8 cellular contexts compared by ENCODE assay signal in genomic region chrX:119573840-119574393, GRCh38. TPM values are rescaled to one million over a fixed set of nuclear protein-coding genes. Genes with fewer than 3 reads are reported as not detected.
DNase-seq lines count a peak whose midpoint lies in the region; ATAC-seq, FAIRE-seq and TF ChIP-seq lines count a peak whose summit lies in the region.

No MANE protein-coding gene starts in this region.

- no peak for TF ChIP-seq CTCF in kidney (IDR thresholded peaks at IDR 0.05; ENCODE audit: borderline replicate concordance, extremely low read depth, insufficient read depth)

- H3K4me3 Mint-ChIP-seq in stimulated activated naive CD8-positive, alpha-beta T cell treated with anti-CD3 and anti-CD28 coated beads, Interleukin-15, amount 100 ng/mL, for 72 hours = peak overlapping the region; percentile 82 to 86

- peak overlapping the region; percentile 67 to 71 for H3K4me3 ChIP-seq in kidney (ENCODE audit: low read length in 2 of 2)

- DNase-seq in NOMO-1 treated with DMSO at 0.1 percent for 48 hours (lab: John Stamatoyannopoulos, UW; ENCODE audit: unreplicated experiment) (peak; percentile 5), NOMO-1 (lab: John Stamatoyannopoulos, UW; ENCODE audit: unreplicated experiment in 2 of 2) (no peak), HCEC 1CT (peak; percentile 19), NCI-H510A (lab: John Stamatoyannopoulos, UW) (peak; percentile 2), caudate nucleus (lab: John Stamatoyannopoulos, UW) (peak in 15 of 61 donors; percentile 5 to 50 (median 12)), kidney (no peak), mesenteric fat pad (ENCODE audit: low spot score) (no peak)
- DNase-seq in stimulated activated naive CD8-positive, alpha-beta T cell treated with anti-CD3 and anti-CD28 coated beads, Interleukin-15, amount 100 ng/mL, for 72 hours = no peak

- intact Hi-C loops in kidney (cut with DNase I) = no loop called here

- H3K4me1 Mint-ChIP-seq in stimulated activated naive CD8-positive, alpha-beta T cell treated with anti-CD3 and anti-CD28 coated beads, Interleukin-15, amount 100 ng/mL, for 72 hours = peaks cover 9% of the 10 kb centered on the region

- H3K9me3 ChIP-seq in kidney (ENCODE audit: control insufficient read depth in 1 of 2, low read length in 2 of 2) = no peaks in the 10 kb centered on the region

- no peak for ATAC-seq in stimulated activated naive CD8-positive, alpha-beta T cell treated with anti-CD3 and anti-CD28 coated beads, Interleukin-15, amount 100 ng/mL, for 72 hours

- no peaks in the 10 kb centered on the region for H3K9me3 Mint-ChIP-seq in stimulated activated naive CD8-positive, alpha-beta T cell treated with anti-CD3 and anti-CD28 coated beads, Interleukin-15, amount 100 ng/mL, for 72 hours

- peaks cover 0 to 2% of the 10 kb centered on the region in 2 donors for H3K4me1 ChIP-seq in kidney (ENCODE audit: control insufficient read depth in 1 of 2, insufficient read depth in 1 of 2, low read depth in 1 of 2, low read length in 2 of 2)

- peak overlapping the region; percentile 52 to 94 for H3K27ac Mint-ChIP-seq in stimulated activated naive CD8-positive, alpha-beta T cell treated with anti-CD3 and anti-CD28 coated beads, Interleukin-15, amount 100 ng/mL, for 72 hours

- H3K36me3 ChIP-seq in kidney (ENCODE audit: control insufficient read depth in 1 of 2, insufficient read depth in 2 of 2, low read length in 2 of 2) = no peaks in the 10 kb centered on the region

- peak; percentile 3 for FAIRE-seq in kidney (lab: Jason Lieb, UNC)

- H3K27me3 Mint-ChIP-seq in stimulated activated naive CD8-positive, alpha-beta T cell treated with anti-CD3 and anti-CD28 coated beads, Interleukin-15, amount 100 ng/mL, for 72 hours = no peaks in the 10 kb centered on the region

- H3K27ac ChIP-seq in caudate nucleus (ENCODE audit: low read depth, low read length) (peak overlapping the region; percentile 83), kidney (ENCODE audit: low read depth in 2 of 2, low read length in 2 of 2) (peak overlapping the region; percentile 80 to 85)

- H3K9ac ChIP-seq in kidney (ENCODE audit: low read length in 2 of 2) = peak overlapping the region; percentile 41 to 67

RNA-seq across cellular contexts. Expression of gene UBE2A, which starts 0.4 kb away (rescaled TPM):
- total RNA-seq in kidney (50.5 TPM), mesenteric fat pad (58.9 TPM)
- polyA plus RNA-seq in kidney (ENCODE audit: insufficient read depth, low read depth, low replicate concordance) = 51.3 TPM

RNA-seq across cellular contexts. Expression of gene STEEP1, which starts 8.7 kb away (rescaled TPM):
- total RNA-seq in kidney (24.2 TPM), mesenteric fat pad (24.6 TPM)
- polyA plus RNA-seq in kidney (ENCODE audit: insufficient read depth, low read depth, low replicate concordance) = 23.7 TPM

RNA-seq across cellular contexts. Expression of gene NKRF, which starts 32.3 kb away (rescaled TPM):
- total RNA-seq in kidney (9.0 TPM), mesenteric fat pad (8.0 TPM)
- 5.7 TPM for polyA plus RNA-seq in kidney (ENCODE audit: insufficient read depth, low read depth, low replicate concordance)

Comparison
In these comparisons a context has a peak if more than half of its experiments do, and no peak if none do; other contexts are left out.
1. DNase-seq: peak in NOMO-1 treated with DMSO at 0.1 percent for 48 hours (single experiment), HCEC 1CT (single experiment) and NCI-H510A (single experiment); none in NOMO-1 (0 of 2), kidney (single experiment), stimulated activated naive CD8-positive, alpha-beta T cell treated with anti-CD3 and anti-CD28 coated beads, Interleukin-15, amount 100 ng/mL, for 72 hours (0 of 2) and mesenteric fat pad (single experiment).